Comparison of ENCODE assay signal across 1 cellular context in genomic region chr2:30428034-30428662, GRCh38.
TF ChIP-seq lines count a peak whose summit lies in the region.

No MANE protein-coding gene starts in this region.

TF ChIP-seq in HepG2, 621 proteins besides CTCF, POLR2A, EP300 and RAD21:
- no peak for TF ChIP-seq SALL2 (CRISPR knock-in tag; IDR thresholded peaks at IDR 0.05)
- peak; percentile 66 for TF ChIP-seq ATF7 (IDR thresholded peaks at IDR 0.05)
- no peak for TF ChIP-seq ATF7 (CRISPR knock-in tag; IDR thresholded peaks at IDR 0.05)
- TF ChIP-seq ZNF816 (CRISPR knock-in tag; IDR thresholded peaks at IDR 0.05; ENCODE audit: borderline replicate concordance), result 0 out of 2 replicates have a peak, but pooled peaks have one; percentile 25
